Comparison of ENCODE assay signal across 1 cellular context in the genomic region with DNA sequence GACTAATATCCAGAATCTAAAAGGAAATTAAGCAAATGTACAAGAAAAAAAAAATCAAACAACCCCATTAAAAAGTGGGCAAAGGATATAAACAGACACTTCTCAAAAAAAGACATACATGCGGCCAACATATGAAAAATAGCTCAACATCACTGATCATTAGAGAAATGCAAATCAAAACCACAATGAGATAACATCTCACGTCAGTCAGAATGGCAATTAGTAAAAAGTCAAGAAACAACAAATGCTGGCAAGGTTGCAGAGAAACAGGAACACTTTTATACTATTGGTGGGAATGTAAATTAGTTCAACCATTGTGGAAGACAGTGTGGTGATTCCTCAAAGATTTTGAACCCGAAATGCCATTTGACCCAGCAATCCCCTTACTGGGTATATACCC.
TF ChIP-seq lines count a peak whose summit lies in the region.

No MANE protein-coding gene starts in this region.

TF ChIP-seq in GM12878, 131 proteins besides CTCF, POLR2A, EP300 and RAD21 (continued from another document):
- TF ChIP-seq, protein P1, sequence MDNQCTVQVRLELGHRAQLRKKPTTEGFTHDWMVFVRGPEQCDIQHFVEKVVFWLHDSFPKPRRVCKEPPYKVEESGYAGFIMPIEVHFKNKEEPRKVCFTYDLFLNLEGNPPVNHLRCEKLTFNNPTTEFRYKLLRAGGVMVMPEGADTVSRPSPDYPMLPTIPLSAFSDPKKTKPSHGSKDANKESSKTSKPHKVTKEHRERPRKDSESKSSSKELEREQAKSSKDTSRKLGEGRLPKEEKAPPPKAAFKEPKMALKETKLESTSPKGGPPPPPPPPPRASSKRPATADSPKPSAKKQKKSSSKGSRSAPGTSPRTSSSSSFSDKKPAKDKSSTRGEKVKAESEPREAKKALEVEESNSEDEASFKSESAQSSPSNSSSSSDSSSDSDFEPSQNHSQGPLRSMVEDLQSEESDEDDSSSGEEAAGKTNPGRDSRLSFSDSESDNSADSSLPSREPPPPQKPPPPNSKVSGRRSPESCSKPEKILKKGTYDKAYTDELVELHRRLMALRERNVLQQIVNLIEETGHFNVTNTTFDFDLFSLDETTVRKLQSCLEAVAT (IDR thresholded peaks at IDR 0.05): 0 out of 2 replicates have a peak, but pooled peaks have one; percentile 17
- TF ChIP-seq IKZF2 (IDR thresholded peaks at IDR 0.05): 0 out of 4 replicates have a peak, but pooled peaks of 1 of the 2 experiments have one; percentile 23
- peak; percentile 89 for TF ChIP-seq MTA2 (IDR thresholded peaks at IDR 0.05; ENCODE audit: low read depth)
- TF ChIP-seq, protein P2, sequence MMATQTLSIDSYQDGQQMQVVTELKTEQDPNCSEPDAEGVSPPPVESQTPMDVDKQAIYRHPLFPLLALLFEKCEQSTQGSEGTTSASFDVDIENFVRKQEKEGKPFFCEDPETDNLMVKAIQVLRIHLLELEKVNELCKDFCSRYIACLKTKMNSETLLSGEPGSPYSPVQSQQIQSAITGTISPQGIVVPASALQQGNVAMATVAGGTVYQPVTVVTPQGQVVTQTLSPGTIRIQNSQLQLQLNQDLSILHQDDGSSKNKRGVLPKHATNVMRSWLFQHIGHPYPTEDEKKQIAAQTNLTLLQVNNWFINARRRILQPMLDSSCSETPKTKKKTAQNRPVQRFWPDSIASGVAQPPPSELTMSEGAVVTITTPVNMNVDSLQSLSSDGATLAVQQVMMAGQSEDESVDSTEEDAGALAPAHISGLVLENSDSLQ (IDR thresholded peaks at IDR 0.05): peak; percentile 90
